Comparison of ENCODE assay signal across 1 cellular context in genomic region chr6:149316740-149317655, GRCh38.
TF ChIP-seq lines count a peak whose summit lies in the region.

No MANE protein-coding gene starts in this region.

TF ChIP-seq in HEK293, 187 proteins besides CTCF, POLR2A, EP300 and RAD21 (continued from another document):
- no peak for TF ChIP-seq ZNF292 (tag by site-specific recombination; IDR thresholded peaks at IDR 0.05; ENCODE audit: borderline replicate concordance, low read depth)
- TF ChIP-seq ZFHX2 (tag by site-specific recombination; conservative IDR thresholded peaks at IDR 0.05): peak; percentile 46
- peak; percentile 86 for TF ChIP-seq ZNF692 (tag by site-specific recombination; IDR thresholded peaks at IDR 0.05)
- peak; percentile 63; the same call in 1 of the 2 replicates for TF ChIP-seq BCL11B (tag by site-specific recombination; IDR thresholded peaks at IDR 0.05; ENCODE audit: low read depth)
- peak; percentile 37; the same call in 1 of the 2 replicates for TF ChIP-seq ZNF777 (tag by site-specific recombination; IDR thresholded peaks at IDR 0.05; ENCODE audit: borderline replicate concordance)
- no peak for TF ChIP-seq ZNF221 (tag by site-specific recombination; IDR thresholded peaks at IDR 0.05; ENCODE audit: borderline replicate concordance)
- no peak for TF ChIP-seq ZNF555 (tag by site-specific recombination; conservative IDR thresholded peaks at IDR 0.05)
- TF ChIP-seq HOXD13 (CRISPR knock-in tag; IDR thresholded peaks at IDR 0.05; ENCODE audit: borderline replicate concordance): no peak
